ENCODE assay signal across 1 cellular context in genomic region chr9:136494531-136495215, GRCh38.
TF ChIP-seq lines count a peak whose summit lies in the region.

No MANE protein-coding gene starts in this region.

TF ChIP-seq in HCT116, 20 proteins besides CTCF, POLR2A, EP300 and RAD21:
- TF ChIP-seq ZBTB33 (IDR thresholded peaks at IDR 0.05; ENCODE audit: extremely low read depth, insufficient replicate concordance, low read length) (no peak), MAX (IDR thresholded peaks at IDR 0.05) (no peak), EZH2phosphoT487 (IDR thresholded peaks at IDR 0.05; ENCODE audit: borderline replicate concordance) (no peak), ELF1 (IDR thresholded peaks at IDR 0.05; ENCODE audit: borderline replicate concordance, low read depth) (no peak), ZNF274 (IDR thresholded peaks at IDR 0.05; ENCODE audit: low read depth, low read length) (no peak), FOSL1 (IDR thresholded peaks at IDR 0.05; ENCODE audit: low read depth) (no peak), YY1 (IDR thresholded peaks at IDR 0.05; ENCODE audit: extremely low read depth, insufficient replicate concordance, low read depth, low read length) (no peak), ATF3 (IDR thresholded peaks at IDR 0.05) (no peak), SIN3A (IDR thresholded peaks at IDR 0.05; ENCODE audit: low read depth) (no peak), TCF7L2 (IDR thresholded peaks at IDR 0.05; ENCODE audit: borderline replicate concordance, extremely low read depth, insufficient read depth, insufficient read length) (no peak), EZH2 (IDR thresholded peaks at IDR 0.05) (no peak), ZFX (IDR thresholded peaks at IDR 0.05) (no peak), CEBPB (IDR thresholded peaks at IDR 0.05; ENCODE audit: low read depth) (no peak)
TF ChIP-seq in HCT116: peak in this region for 0.
